ENCODE assay signal across 8 cellular contexts in genomic region chr11:125886997-125887372, GRCh38. TPM values are rescaled to one million over a fixed set of nuclear protein-coding genes. Genes with fewer than 3 reads are reported as not detected.
DNase-seq lines count a peak whose midpoint lies in the region; ATAC-seq, FAIRE-seq and TF ChIP-seq lines count a peak whose summit lies in the region.

No MANE protein-coding gene starts in this region.

- H3K4me1 Mint-ChIP-seq in stimulated activated naive B cell treated with anti-CD40 and anti-IgM and Interleukin-4, amounts not matched to agents 10 μg/mL and 1 μg/mL and 100 μg/mL, for 72 hours, result peaks cover 13 to 34% of the 10 kb centered on the region in 2 donors

- CTCF ChIA-PET in mammary epithelial cell (lab: Charles Lee; ENCODE audit: low non-redundant PET), result interaction anchor here (0.6 to 0.7 kb wide), 2 partner anchors 925 to 1011 kb away, joined by 8 to 9 read pairs; no protein-coding TSS in a partner anchor

- no TSS peak for BruUV-seq in mammary epithelial cell (replicated peaks; lab: Mats Ljungman, UMichigan)

- H3K4me3 Mint-ChIP-seq in stimulated activated naive B cell treated with anti-CD40 and anti-IgM and Interleukin-4, amounts not matched to agents 10 μg/mL and 1 μg/mL and 100 μg/mL, for 72 hours, result peak overlapping the region; percentile 89 to 90

- H3K9me3 Mint-ChIP-seq in stimulated activated naive B cell treated with anti-CD40 and anti-IgM and Interleukin-4, amounts not matched to agents 10 μg/mL and 1 μg/mL and 100 μg/mL, for 72 hours, result no peaks in the 10 kb centered on the region

- H3K27ac Mint-ChIP-seq in stimulated activated naive B cell treated with anti-CD40 and anti-IgM and Interleukin-4, amounts not matched to agents 10 μg/mL and 1 μg/mL and 100 μg/mL, for 72 hours, result peak overlapping the region; percentile 99

- H3K27me3 ChIP-seq in mammary epithelial cell (ENCODE audit: insufficient read depth, low read length), result no peaks in the 10 kb centered on the region

- H3K4me3 ChIP-seq in AG10803 (ENCODE audit: low read length), result peak overlapping the region; percentile 88
- H3K4me3 ChIP-seq in mammary epithelial cell (replicated peaks in 1 of 3; ENCODE audit: insufficient read depth in 1 of 3, low read depth in 2 of 3, low read length in 3 of 3), result peak overlapping the region; percentile 80 to 90 (median 89)

- peak; percentile 1; the same call in 1 of the 2 replicates for TF ChIP-seq CTCF in AG10803 (conservative IDR thresholded peaks at IDR 0.05; ENCODE audit: low read length)
- TF ChIP-seq CTCF in mammary epithelial cell (conservative IDR thresholded peaks at IDR 0.05 in 1 of 2, IDR thresholded peaks at IDR 0.05 in 1 of 2; ENCODE audit: extremely low read depth in 1 of 2, insufficient read depth in 1 of 2, low read depth in 1 of 2, low read length in 2 of 2), result no peak

- H3K9ac ChIP-seq in mammary epithelial cell (ENCODE audit: insufficient read depth, low read length), result no peak overlapping the region

- dilution Hi-C loops in mammary epithelial cell (cut with HindIII; ENCODE audit: low sequenced_read_pairs), result no loop called here

- 3% methylated on average over 18 of the region's 24 CpGs for whole genome bisulfite sequencing in mammary epithelial cell (ENCODE audit: low coverage, missing lambda C conversion rate)

- intact Hi-C loops in mammary epithelial cell (cut with micrococcal nuclease), result loop anchor here (5.0 kb wide), 1 partner anchor 260 kb away; the partner anchor contains the start of gene CHEK1

- peak overlapping the region; percentile 50 for H3K27ac ChIP-seq in mammary epithelial cell (ENCODE audit: insufficient read depth, low read depth, low read length)

- peaks cover 16% of the 10 kb centered on the region for H3K4me1 ChIP-seq in mammary epithelial cell (ENCODE audit: insufficient read depth, low read length)

- peaks cover 2% of the 10 kb centered on the region for H3K36me3 ChIP-seq in mammary epithelial cell (ENCODE audit: insufficient read depth, low read length)

- DNase-seq in AG10803 (ENCODE audit: low read depth), result peak; percentile 33
- peak; percentile 45 for DNase-seq in RCC 7860 (ENCODE audit: low spot score)
- DNase-seq in mammary epithelial cell, result peak; percentile 66
- DNase-seq in left lobe of liver (ENCODE audit: low spot score), result peak; percentile 53
- no peak for DNase-seq in stimulated activated naive B cell treated with anti-CD40 and anti-IgM and Interleukin-4, amounts not matched to agents 10 μg/mL and 1 μg/mL and 100 μg/mL, for 72 hours
- DNase-seq in SK-N-DZ (ENCODE audit: low spot score), result no peak

- no peaks in the 10 kb centered on the region for H3K9me3 ChIP-seq in mammary epithelial cell (replicated peaks; ENCODE audit: insufficient read depth, low read length)

- peaks cover 1 to 13% of the 10 kb centered on the region in 2 donors for H3K36me3 Mint-ChIP-seq in stimulated activated naive B cell treated with anti-CD40 and anti-IgM and Interleukin-4, amounts not matched to agents 10 μg/mL and 1 μg/mL and 100 μg/mL, for 72 hours

- peak overlapping the region; percentile 86 for H3K4me2 ChIP-seq in mammary epithelial cell (ENCODE audit: insufficient read depth, low read depth, low read length)

- in situ Hi-C loops in mammary epithelial cell (cut with MboI; ENCODE audit: low sequenced_read_pairs in 2 of 2), result no loop called here

- peak overlapping the region; percentile 95 for H2AFZ ChIP-seq in mammary epithelial cell (ENCODE audit: low read depth, low read length)

- no peak for FAIRE-seq in RCC 7860 (lab: Jason Lieb, UNC)

- ATAC-seq in GM18870 (IDR thresholded peaks at IDR 0.05; ENCODE audit: unreplicated experiment), result peak; percentile 22
- ATAC-seq in HG03066 (IDR thresholded peaks at IDR 0.05; ENCODE audit: low read depth, unreplicated experiment), result peak; percentile 18
- ATAC-seq in left lobe of liver, result peak; percentile 3
- ATAC-seq in stimulated activated naive B cell treated with anti-CD40 and anti-IgM and Interleukin-4, amounts not matched to agents 10 μg/mL and 1 μg/mL and 100 μg/mL, for 72 hours (replicated peaks), result peak; percentile 47 to 50

- H3K27me3 Mint-ChIP-seq in stimulated activated naive B cell treated with anti-CD40 and anti-IgM and Interleukin-4, amounts not matched to agents 10 μg/mL and 1 μg/mL and 100 μg/mL, for 72 hours, result no peaks in the 10 kb centered on the region

- peaks cover 36% of the 10 kb centered on the region for H3K79me2 ChIP-seq in mammary epithelial cell (ENCODE audit: insufficient read depth, low read length)

- H4K20me1 ChIP-seq in mammary epithelial cell (ENCODE audit: insufficient read depth, low read length), result no peaks in the 10 kb centered on the region

RNA-seq across cellular contexts. Expression of gene HYLS1, which starts 0.5 kb away (rescaled TPM):
- 1 to 10 TPM; 2.5 to 8.8 TPM for total RNA-seq in mammary epithelial cell
- polyA plus RNA-seq in mammary epithelial cell, result 6.5 TPM
- 6.0 TPM for polyA minus RNA-seq in mammary epithelial cell
- total RNA-seq in left lobe of liver, result 2.9 TPM
- polyA plus RNA-seq in SK-N-DZ (2014; cell fraction: cytosol; rRNA removed), result not detected in 2 replicates
- not detected in 2 replicates for polyA plus RNA-seq in SK-N-DZ (2014; cell fraction: nucleus; rRNA removed)

RNA-seq across cellular contexts. Expression of gene PUS3, which starts 16.0 kb away (rescaled TPM):
- total RNA-seq in mammary epithelial cell (10 to 100 TPM; 10.7 to 12.0 TPM), left lobe of liver (19.1 TPM)
- polyA plus RNA-seq in mammary epithelial cell, result 10.5 TPM
- polyA minus RNA-seq in mammary epithelial cell, result 3.5 TPM
- 17.2 and 22.8 TPM in 2 replicates for polyA plus RNA-seq in SK-N-DZ (2014; cell fraction: cytosol; rRNA removed)
- 11.5 and 18.2 TPM in 2 replicates for polyA plus RNA-seq in SK-N-DZ (2014; cell fraction: nucleus; rRNA removed)

RNA-seq across cellular contexts. Expression of gene DDX25, which starts 17.3 kb away (rescaled TPM):
- total RNA-seq in mammary epithelial cell (not detected), left lobe of liver (0.15 TPM)
- polyA plus RNA-seq in mammary epithelial cell, result 0.05 TPM
- not detected for polyA minus RNA-seq in mammary epithelial cell
- 9.2 and 10.7 TPM in 2 replicates for polyA plus RNA-seq in SK-N-DZ (2014; cell fraction: cytosol; rRNA removed)
- polyA plus RNA-seq in SK-N-DZ (2014; cell fraction: nucleus; rRNA removed), result 11.4 and 13.0 TPM in 2 replicates

RNA-seq across cellular contexts. Expression of gene PATE4, which starts 53.9 kb away (rescaled TPM):
- not detected for total RNA-seq in mammary epithelial cell
- polyA plus RNA-seq in mammary epithelial cell, result not detected
- polyA minus RNA-seq in mammary epithelial cell, result not detected
- total RNA-seq in left lobe of liver, result not detected
- polyA plus RNA-seq in SK-N-DZ (2014; cell fraction: cytosol; rRNA removed), result not detected in 2 replicates
- not detected in 2 replicates for polyA plus RNA-seq in SK-N-DZ (2014; cell fraction: nucleus; rRNA removed)

RNA-seq across cellular contexts. Expression of gene VSIG10L2, which starts 58.9 kb away (rescaled TPM):
- total RNA-seq in mammary epithelial cell (not detected), left lobe of liver (not detected)
- not detected for polyA plus RNA-seq in mammary epithelial cell
- polyA minus RNA-seq in mammary epithelial cell, result not detected
- not detected in 2 replicates for polyA plus RNA-seq in SK-N-DZ (2014; cell fraction: cytosol; rRNA removed)
- polyA plus RNA-seq in SK-N-DZ (2014; cell fraction: nucleus; rRNA removed), result not detected in 2 replicates

Comparison
In these comparisons a context has a peak if more than half of its experiments do, and no peak if none do; other contexts are left out.
1. DNase-seq: peak in AG10803 (single experiment), RCC 7860 (single experiment), mammary epithelial cell (single experiment) and left lobe of liver (single experiment); none in stimulated activated naive B cell treated with anti-CD40 and anti-IgM and Interleukin-4, amounts not matched to agents 10 μg/mL and 1 μg/mL and 100 μg/mL, for 72 hours (single experiment) and SK-N-DZ (single experiment).
2. Peak in every context shown above with its lines, with median percentiles within 50 percentile points of each other: ATAC-seq.